13 cellular contexts compared by ENCODE assay signal in the genomic region with DNA sequence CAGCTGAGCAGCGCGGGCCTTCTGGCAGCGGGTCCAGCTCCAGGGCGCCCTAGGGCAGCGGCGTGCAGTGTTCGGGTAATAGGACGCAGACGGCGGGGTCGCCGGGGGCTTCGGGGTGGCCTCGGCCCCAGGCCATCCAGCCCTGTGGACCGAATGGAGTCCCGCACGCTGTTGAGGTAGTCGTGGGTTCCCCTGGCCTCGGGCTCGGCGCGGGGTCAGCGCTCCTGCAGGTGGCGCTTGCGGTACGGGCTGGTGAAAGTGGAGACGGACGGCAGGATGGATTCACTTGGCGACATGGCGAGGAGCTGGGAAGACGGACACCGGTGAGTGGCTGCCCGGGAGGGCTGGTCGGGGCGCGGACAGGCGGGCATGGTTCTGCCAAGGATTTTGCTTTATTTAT. TPM values are rescaled to one million over a fixed set of nuclear protein-coding genes. Genes with fewer than 3 reads are reported as not detected.
DNase-seq lines count a peak whose midpoint lies in the region; ATAC-seq, FAIRE-seq and TF ChIP-seq lines count a peak whose summit lies in the region.
"Not testable (repeated sequence)": the region's sequence is repeated elsewhere in the genome, so short reads cannot be mapped to it uniquely, and the experiment has no call there.
"Had no signal": no experiment of that assay in that cellular context is flagged by ENCODE, and none has a peak within 500 bp of the region (broad histone marks: within the 10 kb centered on the region; RNA-seq: fewer than 3 reads in every experiment).

No MANE protein-coding gene starts in this region.

- not testable (repeated sequence) for TF ChIP-seq EP300 in SK-N-SH (IDR thresholded peaks at IDR 0.05; ENCODE audit: borderline replicate concordance in 1 of 2, low read depth in 1 of 2, low read length in 1 of 2)

- not testable (repeated sequence) for H3K27ac Mint-ChIP-seq in nephron; stimulated activated naive CD8-positive, alpha-beta T cell treated with anti-CD3 and anti-CD28 coated beads, Interleukin-15, amount 100 ng/mL, for 72 hours

- CTCF ChIA-PET in SK-N-SH (lab: Yijun Ruan, JAX), result interaction anchor here (0.6 kb wide), 1 partner anchor 34 kb away, joined by 3 read pairs; no protein-coding TSS in a partner anchor

- H3K27ac ChIP-seq in SK-N-SH (ENCODE audit: low read depth in 2 of 2, low read length in 1 of 2), result not testable (repeated sequence)

- H3K4me1 ChIP-seq in SK-N-SH (ENCODE audit: control insufficient read depth in 1 of 2, insufficient read depth in 2 of 2, low read depth in 1 of 2, low read length in 1 of 2); iPS-15b (ENCODE audit: control insufficient read depth, insufficient read depth, low read length): not testable (repeated sequence)

- DNase-seq in D721Med (ENCODE audit: insufficient read length, low spot score); SK-N-SH: not testable (repeated sequence)
- DNase-seq in amniotic epithelial cell (ENCODE audit: low read depth), result peak; percentile 0
- DNase-seq in stimulated activated naive CD8-positive, alpha-beta T cell treated with anti-CD3 and anti-CD28 coated beads, Interleukin-15, amount 100 ng/mL, for 72 hours, result peak in 1 of 2 donors; percentile 18

- not testable (repeated sequence) for H3K79me2 ChIP-seq in SK-N-SH (ENCODE audit: insufficient read depth)

- H2AFZ ChIP-seq in SK-N-SH (ENCODE audit: low read depth), result not testable (repeated sequence)

- not testable (repeated sequence) for H3K4me3 Mint-ChIP-seq in nephron
- peak overlapping the region; percentile 24 to 55 for H3K4me3 Mint-ChIP-seq in stimulated activated naive CD8-positive, alpha-beta T cell treated with anti-CD3 and anti-CD28 coated beads, Interleukin-15, amount 100 ng/mL, for 72 hours

- H3K9me3 ChIP-seq in SK-N-SH; iPS-15b (ENCODE audit: control insufficient read depth, insufficient read depth, low read length): not testable (repeated sequence)

- H3K4me2 ChIP-seq in SK-N-SH, result not testable (repeated sequence)

- POLR2A ChIA-PET in SK-N-SH (lab: Yijun Ruan, JAX), result not testable (repeated sequence)

- peak; percentile 25; the same call in 1 of the 2 replicates for TF ChIP-seq RAD21 in SK-N-SH (IDR thresholded peaks at IDR 0.05; ENCODE audit: low read length)

- H3K9me2 ChIP-seq in SK-N-SH, result not testable (repeated sequence)

- H3K9ac ChIP-seq in SK-N-SH; iPS-15b (ENCODE audit: low read depth, low read length): not testable (repeated sequence)

- H3K36me3 Mint-ChIP-seq in nephron (ENCODE audit: low read depth), result not testable (repeated sequence)

- 67% methylated on average over 28 of the region's 37 CpGs for WGBS in SK-N-SH (ENCODE audit: low lambda C conversion rate)

- FAIRE-seq in D721Med (lab: Jason Lieb, UNC), result not testable (repeated sequence)

- H3K27me3 ChIP-seq in SK-N-SH (ENCODE audit: insufficient read depth); iPS-15b (ENCODE audit: control insufficient read depth, insufficient read depth, low read length): not testable (repeated sequence)

- not testable (repeated sequence) for H3K36me3 ChIP-seq in SK-N-SH (replicated peaks in 1 of 2; ENCODE audit: control insufficient read depth in 1 of 2, insufficient read depth in 2 of 2, low read length in 1 of 2); iPS-15b (ENCODE audit: control insufficient read depth, insufficient read depth, low read length)

- peak; percentile 56 for ATAC-seq in HG03565 (IDR thresholded peaks at IDR 0.05; ENCODE audit: unreplicated experiment)
- peak; percentile 41 for ATAC-seq in esophagus mucosa
- peak; percentile 54 for ATAC-seq in stimulated activated naive CD8-positive, alpha-beta T cell treated with anti-CD3 and anti-CD28 coated beads, Interleukin-15, amount 100 ng/mL, for 72 hours

- TF ChIP-seq CTCF in D721Med (IDR thresholded peaks at IDR 0.05; ENCODE audit: insufficient read depth, missing control alignments) (peak; percentile 38), nephron (IDR thresholded peaks at IDR 0.05; ENCODE audit: unreplicated experiment in 3 of 3) (peak in 2 of 3 experiments; percentile 8 to 44)
- not testable (repeated sequence) for TF ChIP-seq CTCF in SK-N-SH (IDR thresholded peaks at IDR 0.05)

- H3K9me3 Mint-ChIP-seq in nephron; stimulated activated naive CD8-positive, alpha-beta T cell treated with anti-CD3 and anti-CD28 coated beads, Interleukin-15, amount 100 ng/mL, for 72 hours: not testable (repeated sequence)

- H3F3A ChIP-seq in SK-N-SH (replicated peaks; ENCODE audit: insufficient read depth), result not testable (repeated sequence)

- H3K27me3 Mint-ChIP-seq in nephron (ENCODE audit: low read depth), result peaks cover 22% of the 10 kb centered on the region
- H3K27me3 Mint-ChIP-seq in stimulated activated naive CD8-positive, alpha-beta T cell treated with anti-CD3 and anti-CD28 coated beads, Interleukin-15, amount 100 ng/mL, for 72 hours, result not testable (repeated sequence)

- not testable (repeated sequence) for H3K4me3 ChIP-seq in SK-N-SH (ENCODE audit: low read depth in 2 of 2, low read length in 1 of 2)
- peak overlapping the region; percentile 27 for H3K4me3 ChIP-seq in iPS-15b (ENCODE audit: low read depth, low read length)

- not testable (repeated sequence) for H3K4me1 Mint-ChIP-seq in nephron; stimulated activated naive CD8-positive, alpha-beta T cell treated with anti-CD3 and anti-CD28 coated beads, Interleukin-15, amount 100 ng/mL, for 72 hours

- not testable (repeated sequence) for H4K20me1 ChIP-seq in SK-N-SH (ENCODE audit: insufficient read depth)

RNA-seq across cellular contexts. Expression of a gene that starts 35.4 kb away (rescaled TPM):
- not detected in 2 replicates for polyA plus RNA-seq in SK-N-SH (2012; rRNA removed)
- polyA plus RNA-seq in SK-N-SH (2012; cell fraction: cytosol; rRNA removed), result not detected in 2 replicates
- not detected in 2 replicates for polyA plus RNA-seq in SK-N-SH (2012; cell fraction: nucleus; rRNA removed)
- total RNA-seq in esophagus mucosa, result not detected
- total RNA-seq: activated CD4-positive, alpha-beta T cell treated with anti-CD3 and anti-CD28 coated beads, Interleukin-2, amount 10 ng/mL, durations not matched to agents 24 days and 14 days; lower leg skin; sciatic nerve; T-helper 1 cell treated with Interleukin-12 subunit alpha and Interleukin-12 subunit beta and Interleukin-4 antibody, amounts not matched to agents 30 ng/mL and 1 ng/mL, for 36 hours; uterus had no signal
